ENCODE assay signal across 8 cellular contexts in genomic region chr11:86041975-86042378, GRCh38. TPM values are rescaled to one million over a fixed set of nuclear protein-coding genes. Genes with fewer than 3 reads are reported as not detected.
DNase-seq lines count a peak whose midpoint lies in the region; ATAC-seq and TF ChIP-seq lines count a peak whose summit lies in the region.

No MANE protein-coding gene starts in this region.

- no peaks in the 10 kb centered on the region for H3K36me3 Mint-ChIP-seq in T-helper 2 cell treated with Interferon-gamma antibody and Interleukin-4, amounts not matched to agents 5 μg/mL and 100 μg/mL, for 36 hours (ENCODE audit: low read depth)

- H3K27me3 ChIP-seq in BLaER1 (no peaks in the 10 kb centered on the region), lower lobe of right lung (ENCODE audit: low read depth) (no peaks in the 10 kb centered on the region), suprapubic skin (no peaks in the 10 kb centered on the region)

- no peaks in the 10 kb centered on the region for H3K27me3 Mint-ChIP-seq in T-helper 2 cell treated with Interferon-gamma antibody and Interleukin-4, amounts not matched to agents 5 μg/mL and 100 μg/mL, for 36 hours (ENCODE audit: low read depth)

- no peak for TF ChIP-seq POLR2A in suprapubic skin (IDR thresholded peaks at IDR 0.05)

- peaks cover 43% of the 10 kb centered on the region for H3K4me1 Mint-ChIP-seq in T-helper 2 cell treated with Interferon-gamma antibody and Interleukin-4, amounts not matched to agents 5 μg/mL and 100 μg/mL, for 36 hours (ENCODE audit: low read depth)

- no peak overlapping the region for H3K4me3 ChIP-seq in BLaER1
- H3K4me3 ChIP-seq in lower lobe of right lung, result peak overlapping the region; percentile 25
- peak overlapping the region; percentile 28 for H3K4me3 ChIP-seq in suprapubic skin

- TF ChIP-seq EP300 in suprapubic skin (IDR thresholded peaks at IDR 0.05), result no peak

- H3K4me1 ChIP-seq in BLaER1 (peaks cover 26% of the 10 kb centered on the region), lower lobe of right lung (peaks cover 67% of the 10 kb centered on the region), suprapubic skin (peaks cover 58% of the 10 kb centered on the region)

- H3K27ac Mint-ChIP-seq in T-helper 2 cell treated with Interferon-gamma antibody and Interleukin-4, amounts not matched to agents 5 μg/mL and 100 μg/mL, for 36 hours, result peak overlapping the region; percentile 17

- no peaks in the 10 kb centered on the region for H3K9me3 Mint-ChIP-seq in T-helper 2 cell treated with Interferon-gamma antibody and Interleukin-4, amounts not matched to agents 5 μg/mL and 100 μg/mL, for 36 hours

- intact Hi-C loops in lower lobe of right lung (cut with DNase I), result loop anchor here (10.0 kb wide), 1 partner anchor 153 kb away; no protein-coding TSS in a partner anchor

- WGBS in suprapubic skin, result 0% methylated on average over 2 of the region's 2 CpGs

- H3K9me3 ChIP-seq in BLaER1 (no peaks in the 10 kb centered on the region), lower lobe of right lung (no peaks in the 10 kb centered on the region), suprapubic skin (no peaks in the 10 kb centered on the region)

- H3K9ac ChIP-seq in BLaER1, result no peak overlapping the region

- H3K36me3 ChIP-seq in BLaER1, result peaks cover 21% of the 10 kb centered on the region
- no peaks in the 10 kb centered on the region for H3K36me3 ChIP-seq in lower lobe of right lung
- no peaks in the 10 kb centered on the region for H3K36me3 ChIP-seq in suprapubic skin

- TF ChIP-seq CTCF in lower lobe of right lung (IDR thresholded peaks at IDR 0.05) (peak; percentile 91), suprapubic skin (IDR thresholded peaks at IDR 0.05) (peak; percentile 72 to 99)

- H3K4me2 ChIP-seq in BLaER1, result peak overlapping the region; percentile 32

- peaks cover 92% of the 10 kb centered on the region for H4K20me1 ChIP-seq in BLaER1

- H3K27ac ChIP-seq in BLaER1, result no peak overlapping the region
- peak overlapping the region; percentile 12 for H3K27ac ChIP-seq in lower lobe of right lung
- H3K27ac ChIP-seq in suprapubic skin, result no peak overlapping the region

- DNase-seq in NCI-H1930 (lab: John Stamatoyannopoulos, UW) (peak; percentile 20 to 48), ecto neural progenitor cell (ENCODE audit: low spot score) (peak; percentile 58), lower lobe of right lung (no peak), suprapubic skin (ENCODE audit: low spot score in 2 of 2) (no peak)
- peak; percentile 52 for DNase-seq in T-helper 2 cell treated with Interferon-gamma antibody and Interleukin-4, amounts not matched to agents 5 μg/mL and 100 μg/mL, for 36 hours (ENCODE audit: low spot score)

- ATAC-seq in GM18499 (IDR thresholded peaks at IDR 0.05; ENCODE audit: insufficient read depth, unreplicated experiment) (peak; percentile 47), HG02973 (IDR thresholded peaks at IDR 0.05; ENCODE audit: unreplicated experiment) (peak; percentile 66), lower lobe of right lung (peak; percentile 92 to 95)

- H3K4me3 Mint-ChIP-seq in T-helper 2 cell treated with Interferon-gamma antibody and Interleukin-4, amounts not matched to agents 5 μg/mL and 100 μg/mL, for 36 hours, result no peak overlapping the region

RNA-seq across cellular contexts. Expression of gene PICALM, which starts 26.9 kb away (rescaled TPM):
- total RNA-seq in lower lobe of right lung (190 TPM), suprapubic skin (100 to 1,000 TPM; 164 to 386 (median 189) TPM)

Comparison
In these comparisons a context has a peak if more than half of its experiments do, and no peak if none do; other contexts are left out.
1. DNase-seq: peak in NCI-H1930 (2 of 2), T-helper 2 cell treated with Interferon-gamma antibody and Interleukin-4, amounts not matched to agents 5 μg/mL and 100 μg/mL, for 36 hours (single experiment) and ecto neural progenitor cell (single experiment); none in lower lobe of right lung (single experiment) and suprapubic skin (0 of 2).
2. Peak in every context shown above with its lines, with median percentiles within 50 percentile points of each other: ATAC-seq.